9 cellular contexts compared by ENCODE assay signal in genomic region chr7:101381549-101381948, GRCh38. TPM values are rescaled to one million over a fixed set of nuclear protein-coding genes. Genes with fewer than 3 reads are reported as not detected.
"Had no signal": no experiment of that assay in that cellular context is flagged by ENCODE, and none has a peak within 500 bp of the region (broad histone marks: within the 10 kb centered on the region; RNA-seq: fewer than 3 reads in every experiment).

No MANE protein-coding gene starts in this region.

- H3K9ac ChIP-seq: GM23248 had no signal

- H3K27ac ChIP-seq: GM23248 had no signal

- DNase-seq: GM23248, GOT3, H7, IMR-90, KG1 had no signal

- ATAC-seq: HCT116, K562 had no signal

- H3K36me3 ChIP-seq: HAP-1 had no signal

- H2AFZ ChIP-seq: GM23248 had no signal

- FAIRE-seq: HTR-8/SVneo, K562 had no signal

- H3K4me3 ChIP-seq: GM23248, HAP-1, K562 had no signal

RNA-seq across cellular contexts. Expression of gene COL26A1, which starts 18.9 kb away (rescaled TPM):
- polyA plus RNA-seq: GM23248, IMR-90 had no signal
